In the genomic region with DNA sequence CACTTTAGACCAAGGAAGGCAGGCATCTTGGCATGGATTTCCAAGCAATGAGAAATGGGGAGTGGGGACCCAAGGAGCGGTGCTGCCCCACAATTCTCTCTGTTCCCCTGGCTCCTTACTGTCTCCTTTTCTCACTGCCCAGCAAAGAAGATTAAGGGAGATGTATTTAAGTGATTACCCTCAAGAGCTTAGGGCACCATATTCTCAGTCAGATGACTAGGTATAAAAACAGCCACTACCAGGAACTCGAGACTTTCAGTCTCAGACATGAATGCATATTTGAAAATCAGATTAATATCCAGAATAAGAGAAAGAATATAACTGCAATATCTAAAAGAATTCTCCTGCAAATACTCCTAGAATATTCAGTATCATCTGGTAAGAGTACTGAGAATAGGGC, we compare ENCODE assay signal across 1 cellular context.
TF ChIP-seq lines count a peak whose summit lies in the region.

A gene (minus strand): TSS at position 101 of the 400 bp plus-strand sequence. CDS start 75 bp downstream, at position 26.

TF ChIP-seq in GM23338, 12 proteins besides CTCF, POLR2A, EP300 and RAD21 (continued from another document):
- TF ChIP-seq, protein P1, sequence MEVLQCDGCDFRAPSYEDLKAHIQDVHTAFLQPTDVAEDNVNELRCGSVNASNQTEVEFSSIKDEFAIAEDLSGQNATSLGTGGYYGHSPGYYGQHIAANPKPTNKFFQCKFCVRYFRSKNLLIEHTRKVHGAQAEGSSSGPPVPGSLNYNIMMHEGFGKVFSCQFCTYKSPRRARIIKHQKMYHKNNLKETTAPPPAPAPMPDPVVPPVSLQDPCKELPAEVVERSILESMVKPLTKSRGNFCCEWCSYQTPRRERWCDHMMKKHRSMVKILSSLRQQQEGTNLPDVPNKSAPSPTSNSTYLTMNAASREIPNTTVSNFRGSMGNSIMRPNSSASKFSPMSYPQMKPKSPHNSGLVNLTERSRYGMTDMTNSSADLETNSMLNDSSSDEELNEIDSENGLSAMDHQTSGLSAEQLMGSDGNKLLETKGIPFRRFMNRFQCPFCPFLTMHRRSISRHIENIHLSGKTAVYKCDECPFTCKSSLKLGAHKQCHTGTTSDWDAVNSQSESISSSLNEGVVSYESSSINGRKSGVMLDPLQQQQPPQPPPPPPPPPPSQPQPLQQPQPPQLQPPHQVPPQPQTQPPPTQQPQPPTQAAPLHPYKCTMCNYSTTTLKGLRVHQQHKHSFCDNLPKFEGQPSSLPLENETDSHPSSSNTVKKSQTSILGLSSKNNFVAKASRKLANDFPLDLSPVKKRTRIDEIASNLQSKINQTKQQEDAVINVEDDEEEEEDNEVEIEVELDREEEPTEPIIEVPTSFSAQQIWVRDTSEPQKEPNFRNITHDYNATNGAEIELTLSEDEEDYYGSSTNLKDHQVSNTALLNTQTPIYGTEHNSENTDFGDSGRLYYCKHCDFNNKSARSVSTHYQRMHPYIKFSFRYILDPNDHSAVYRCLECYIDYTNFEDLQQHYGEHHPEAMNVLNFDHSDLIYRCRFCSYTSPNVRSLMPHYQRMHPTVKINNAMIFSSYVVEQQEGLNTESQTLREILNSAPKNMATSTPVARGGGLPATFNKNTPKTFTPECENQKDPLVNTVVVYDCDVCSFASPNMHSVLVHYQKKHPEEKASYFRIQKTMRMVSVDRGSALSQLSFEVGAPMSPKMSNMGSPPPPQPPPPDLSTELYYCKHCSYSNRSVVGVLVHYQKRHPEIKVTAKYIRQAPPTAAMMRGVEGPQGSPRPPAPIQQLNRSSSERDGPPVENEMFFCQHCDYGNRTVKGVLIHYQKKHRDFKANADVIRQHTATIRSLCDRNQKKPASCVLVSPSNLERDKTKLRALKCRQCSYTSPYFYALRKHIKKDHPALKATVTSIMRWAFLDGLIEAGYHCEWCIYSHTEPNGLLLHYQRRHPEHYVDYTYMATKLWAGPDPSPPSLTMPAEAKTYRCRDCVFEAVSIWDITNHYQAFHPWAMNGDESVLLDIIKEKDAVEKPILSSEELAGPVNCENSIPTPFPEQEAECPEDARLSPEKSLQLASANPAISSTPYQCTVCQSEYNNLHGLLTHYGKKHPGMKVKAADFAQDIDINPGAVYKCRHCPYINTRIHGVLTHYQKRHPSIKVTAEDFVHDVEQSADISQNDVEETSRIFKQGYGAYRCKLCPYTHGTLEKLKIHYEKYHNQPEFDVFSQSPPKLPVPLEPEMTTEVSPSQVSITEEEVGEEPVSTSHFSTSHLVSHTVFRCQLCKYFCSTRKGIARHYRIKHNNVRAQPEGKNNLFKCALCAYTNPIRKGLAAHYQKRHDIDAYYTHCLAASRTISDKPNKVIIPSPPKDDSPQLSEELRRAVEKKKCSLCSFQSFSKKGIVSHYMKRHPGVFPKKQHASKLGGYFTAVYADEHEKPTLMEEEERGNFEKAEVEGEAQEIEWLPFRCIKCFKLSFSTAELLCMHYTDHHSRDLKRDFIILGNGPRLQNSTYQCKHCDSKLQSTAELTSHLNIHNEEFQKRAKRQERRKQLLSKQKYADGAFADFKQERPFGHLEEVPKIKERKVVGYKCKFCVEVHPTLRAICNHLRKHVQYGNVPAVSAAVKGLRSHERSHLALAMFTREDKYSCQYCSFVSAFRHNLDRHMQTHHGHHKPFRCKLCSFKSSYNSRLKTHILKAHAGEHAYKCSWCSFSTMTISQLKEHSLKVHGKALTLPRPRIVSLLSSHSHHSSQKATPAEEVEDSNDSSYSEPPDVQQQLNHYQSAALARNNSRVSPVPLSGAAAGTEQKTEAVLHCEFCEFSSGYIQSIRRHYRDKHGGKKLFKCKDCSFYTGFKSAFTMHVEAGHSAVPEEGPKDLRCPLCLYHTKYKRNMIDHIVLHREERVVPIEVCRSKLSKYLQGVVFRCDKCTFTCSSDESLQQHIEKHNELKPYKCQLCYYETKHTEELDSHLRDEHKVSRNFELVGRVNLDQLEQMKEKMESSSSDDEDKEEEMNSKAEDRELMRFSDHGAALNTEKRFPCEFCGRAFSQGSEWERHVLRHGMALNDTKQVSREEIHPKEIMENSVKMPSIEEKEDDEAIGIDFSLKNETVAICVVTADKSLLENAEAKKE (CRISPR knock-in tag; IDR thresholded peaks at IDR 0.05): no peak
- TF ChIP-seq ZNF331 (CRISPR knock-in tag; IDR thresholded peaks at IDR 0.05; ENCODE audit: low read depth): no peak
TF ChIP-seq in GM23338: peak in this region for 0.
